ENCODE assay signal across 16 cellular contexts in genomic region chr13:65154661-65155447, GRCh38.
"Had no signal": no experiment of that assay in that cellular context is flagged by ENCODE, and none has a peak within 500 bp of the region (broad histone marks: within the 10 kb centered on the region; RNA-seq: fewer than 3 reads in every experiment).

No MANE protein-coding gene starts in this region.

- H3K9me3 ChIP-seq: gastroesophageal sphincter, sigmoid colon, tibial nerve had no signal

- H3K36me3 ChIP-seq: brain microvascular endothelial cell, gastroesophageal sphincter, sigmoid colon, tibial nerve had no signal

- H3K27me3 Mint-ChIP-seq: activated B cell treated with CpG ODN at 0.5 μM for 24 hours; activated naive CD4-positive, alpha-beta T cell treated with anti-CD3 and anti-CD28 coated beads, Interleukin-2, amount 50 U/mL, for 24 hours; dendritic cell treated with granulocyte-macrophage colony-stimulating factor and Interleukin-4, amounts not matched to agents 40 ng/mL and 50 ng/mL, for 4 days; effector memory CD8-positive, alpha-beta T cell; stimulated activated naive B cell treated with anti-CD40 and anti-IgM and Interleukin-4, amounts not matched to agents 10 μg/mL and 1 μg/mL and 100 μg/mL, for 72 hours had no signal

- ATAC-seq: effector memory CD8-positive, alpha-beta T cell; gastroesophageal sphincter; left ventricle myocardium superior; stimulated activated naive B cell treated with anti-CD40 and anti-IgM and Interleukin-4, amounts not matched to agents 10 μg/mL and 1 μg/mL and 100 μg/mL, for 72 hours had no signal

- H3K9me3 Mint-ChIP-seq: activated B cell treated with CpG ODN at 0.5 μM for 24 hours; stimulated activated naive B cell treated with anti-CD40 and anti-IgM and Interleukin-4, amounts not matched to agents 10 μg/mL and 1 μg/mL and 100 μg/mL, for 72 hours had no signal

- H3K27ac ChIP-seq: brain microvascular endothelial cell, gastroesophageal sphincter, sigmoid colon, tibial nerve had no signal

- H3K4me1 ChIP-seq: gastroesophageal sphincter, sigmoid colon, tibial nerve had no signal

- H3K4me1 Mint-ChIP-seq: activated B cell treated with CpG ODN at 0.5 μM for 24 hours; activated naive CD4-positive, alpha-beta T cell treated with anti-CD3 and anti-CD28 coated beads, Interleukin-2, amount 50 U/mL, for 24 hours; stimulated activated naive B cell treated with anti-CD40 and anti-IgM and Interleukin-4, amounts not matched to agents 10 μg/mL and 1 μg/mL and 100 μg/mL, for 72 hours had no signal

- H3K4me3 ChIP-seq: gastroesophageal sphincter, sigmoid colon, tibial nerve had no signal

- H3K27ac Mint-ChIP-seq: activated B cell treated with CpG ODN at 0.5 μM for 24 hours; activated naive CD4-positive, alpha-beta T cell treated with anti-CD3 and anti-CD28 coated beads, Interleukin-2, amount 50 U/mL, for 24 hours; dendritic cell treated with granulocyte-macrophage colony-stimulating factor and Interleukin-4, amounts not matched to agents 40 ng/mL and 50 ng/mL, for 4 days; effector memory CD8-positive, alpha-beta T cell; stimulated activated naive B cell treated with anti-CD40 and anti-IgM and Interleukin-4, amounts not matched to agents 10 μg/mL and 1 μg/mL and 100 μg/mL, for 72 hours had no signal

- H3K36me3 Mint-ChIP-seq: activated naive CD4-positive, alpha-beta T cell treated with anti-CD3 and anti-CD28 coated beads, Interleukin-2, amount 50 U/mL, for 24 hours; stimulated activated naive B cell treated with anti-CD40 and anti-IgM and Interleukin-4, amounts not matched to agents 10 μg/mL and 1 μg/mL and 100 μg/mL, for 72 hours had no signal

- H3K27me3 ChIP-seq: brain microvascular endothelial cell, gastroesophageal sphincter, sigmoid colon, tibial nerve had no signal

- DNase-seq: activated B cell treated with CpG ODN at 0.5 μM for 24 hours; activated effector memory CD4-positive, alpha-beta T cell treated with Interleukin-2 at 50 U/mL for 16 hours; activated T-cell treated with anti-CD3 and anti-CD28 coated beads, Interleukin-2, amount 50 U/mL, for 1 hour; amygdala; brain microvascular endothelial cell; cerebellar nuclear complex; effector memory CD8-positive, alpha-beta T cell; left ventricle myocardium superior; mesenchymal stem cell; sigmoid colon; stimulated activated CD4-positive, alpha-beta T cell treated with anti-CD3 and anti-CD28 coated beads, Interleukin-2, amount 100 ng/mL, for 24 hours; stimulated activated naive B cell treated with anti-CD40 and anti-IgM and Interleukin-4, amounts not matched to agents 10 μg/mL and 1 μg/mL and 100 μg/mL, for 72 hours had no signal

- H3K4me3 Mint-ChIP-seq: activated B cell treated with CpG ODN at 0.5 μM for 24 hours; activated naive CD4-positive, alpha-beta T cell treated with anti-CD3 and anti-CD28 coated beads, Interleukin-2, amount 50 U/mL, for 24 hours; dendritic cell treated with granulocyte-macrophage colony-stimulating factor and Interleukin-4, amounts not matched to agents 40 ng/mL and 50 ng/mL, for 4 days; effector memory CD8-positive, alpha-beta T cell; stimulated activated naive B cell treated with anti-CD40 and anti-IgM and Interleukin-4, amounts not matched to agents 10 μg/mL and 1 μg/mL and 100 μg/mL, for 72 hours had no signal
